8 cellular contexts compared by ENCODE assay signal in the genomic region with DNA sequence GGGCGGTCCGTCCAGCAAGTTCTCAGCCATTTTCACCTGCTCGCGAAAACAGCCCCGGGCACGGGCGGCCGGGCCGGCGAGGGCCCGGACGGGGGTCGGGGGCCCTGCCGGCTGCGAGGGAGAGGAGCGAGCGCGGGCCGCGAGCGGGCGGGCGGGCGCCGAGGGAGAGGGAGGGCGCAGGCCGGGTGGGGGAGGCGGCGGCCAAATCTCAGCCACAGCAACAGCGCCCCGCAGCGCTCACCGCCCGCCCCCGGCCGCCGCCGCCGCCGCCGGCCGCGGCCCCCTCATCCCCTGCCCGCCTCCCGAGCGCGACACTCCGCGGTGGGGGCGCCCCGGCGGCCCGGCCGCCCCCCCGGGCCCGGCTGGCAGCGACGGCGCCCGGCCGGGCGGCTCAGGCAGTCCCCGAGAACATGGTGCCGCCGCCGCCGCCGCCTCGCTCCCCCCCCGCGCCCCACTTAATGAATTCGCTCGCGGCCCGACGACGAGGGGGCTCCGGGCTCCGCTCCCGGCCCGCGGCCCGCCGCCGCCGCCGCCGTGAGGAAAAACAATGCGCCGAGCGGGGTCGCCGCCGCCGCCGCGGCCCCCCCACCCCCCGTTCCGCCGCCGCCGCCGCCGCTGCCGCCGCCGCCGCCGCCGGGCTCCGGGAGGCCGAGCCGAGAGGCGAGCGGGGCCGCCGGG.
DNase-seq lines count a peak whose midpoint lies in the region; ATAC-seq lines count a peak whose summit lies in the region.

No MANE protein-coding gene starts in this region.

- peaks cover 20% of the 10 kb centered on the region for H3K36me3 Mint-ChIP-seq in T-helper 1 cell treated with Interleukin-12 subunit alpha and Interleukin-12 subunit beta and Interleukin-4 antibody, amounts not matched to agents 30 μg/mL and 1 μg/mL, for 36 hours (ENCODE audit: low read depth)

- peaks cover 48 to 49% (median 48%) of the 10 kb centered on the region in 11 experiments for H4K20me1 ChIP-seq in BLaER1 treated with 17β-estradiol and CSF1 and Interleukin-3, amounts not matched to agents 10 nM and 100 nM

- H3K4me3 ChIP-seq in BLaER1 treated with 17β-estradiol and CSF1 and Interleukin-3, amounts not matched to agents 10 nM and 100 nM: peak overlapping the region; percentile 75 to 94 (median 83)
- H3K4me3 ChIP-seq in skeletal muscle cell (ENCODE audit: low read depth, low read length): peak overlapping the region; percentile 78

- ATAC-seq in GM19351 (IDR thresholded peaks at IDR 0.05; ENCODE audit: unreplicated experiment): peak; percentile 63

- H3K4me1 Mint-ChIP-seq in T-helper 1 cell treated with Interleukin-12 subunit alpha and Interleukin-12 subunit beta and Interleukin-4 antibody, amounts not matched to agents 30 μg/mL and 1 μg/mL, for 36 hours (ENCODE audit: low read depth): peaks cover 40% of the 10 kb centered on the region

- H3K27ac ChIP-seq in BLaER1 treated with 17β-estradiol and CSF1 and Interleukin-3, amounts not matched to agents 10 nM and 100 nM: peak overlapping the region; percentile 97 to 100 (median 99)

- H3K4me2 ChIP-seq in BLaER1 treated with 17β-estradiol and CSF1 and Interleukin-3, amounts not matched to agents 10 nM and 100 nM: peak overlapping the region in 10 of 11 experiments; percentile 85 to 94 (median 90); a peak in 19 of 22 replicates

- peaks cover 40 to 59% (median 43%) of the 10 kb centered on the region in 10 experiments for H3K4me1 ChIP-seq in BLaER1 treated with 17β-estradiol and CSF1 and Interleukin-3, amounts not matched to agents 10 nM and 100 nM

- DNase-seq in HK-2 (ENCODE audit: unreplicated experiment) (peak; percentile 55), anterior cingulate cortex (lab: John Stamatoyannopoulos, UW) (peak in 45 of 58 donors; percentile 15 to 72 (median 49)), hippocampal formation (lab: John Stamatoyannopoulos, UW) (peak; percentile 49 to 50), skeletal muscle cell (ENCODE audit: low read depth) (no peak), NCI-H1048 (lab: John Stamatoyannopoulos, UW) (no peak)

- H3K27me3 Mint-ChIP-seq in T-helper 1 cell treated with Interleukin-12 subunit alpha and Interleukin-12 subunit beta and Interleukin-4 antibody, amounts not matched to agents 30 μg/mL and 1 μg/mL, for 36 hours (ENCODE audit: low read depth): peaks cover 21% of the 10 kb centered on the region

- no peak overlapping the region for H3K27ac Mint-ChIP-seq in T-helper 1 cell treated with Interleukin-12 subunit alpha and Interleukin-12 subunit beta and Interleukin-4 antibody, amounts not matched to agents 30 μg/mL and 1 μg/mL, for 36 hours

- H3K36me3 ChIP-seq in BLaER1 treated with 17β-estradiol and CSF1 and Interleukin-3, amounts not matched to agents 10 nM and 100 nM: peaks cover 4 to 25% (median 11%) of the 10 kb centered on the region in 11 experiments; a peak in 13 of 22 replicates

- no peaks in the 10 kb centered on the region for H3K27me3 ChIP-seq in BLaER1 treated with 17β-estradiol and CSF1 and Interleukin-3, amounts not matched to agents 10 nM and 100 nM

- H3K4me3 Mint-ChIP-seq in T-helper 1 cell treated with Interleukin-12 subunit alpha and Interleukin-12 subunit beta and Interleukin-4 antibody, amounts not matched to agents 30 μg/mL and 1 μg/mL, for 36 hours: peak overlapping the region; percentile 87

- H3K9me3 Mint-ChIP-seq in T-helper 1 cell treated with Interleukin-12 subunit alpha and Interleukin-12 subunit beta and Interleukin-4 antibody, amounts not matched to agents 30 μg/mL and 1 μg/mL, for 36 hours: no peaks in the 10 kb centered on the region

- peak overlapping the region; percentile 98 to 100 (median 99) for H3K9ac ChIP-seq in BLaER1 treated with 17β-estradiol and CSF1 and Interleukin-3, amounts not matched to agents 10 nM and 100 nM

- no peaks in the 10 kb centered on the region for H3K9me3 ChIP-seq in BLaER1 treated with 17β-estradiol and CSF1 and Interleukin-3, amounts not matched to agents 10 nM and 100 nM (replicated peaks in 1 of 11)

Comparison
In these comparisons a context has a peak if more than half of its experiments do, and no peak if none do; other contexts are left out.
1. DNase-seq: peak in HK-2 (single experiment), anterior cingulate cortex (45 of 58) and hippocampal formation (2 of 2); none in skeletal muscle cell (single experiment) and NCI-H1048 (single experiment).